In genomic region chr7:159091480-159092475, GRCh38 we compare ENCODE assay signal across 19 cellular contexts. TPM values are rescaled to one million over a fixed set of nuclear protein-coding genes. Genes with fewer than 3 reads are reported as not detected.
DNase-seq lines count a peak whose midpoint lies in the region; ATAC-seq and TF ChIP-seq lines count a peak whose summit lies in the region.
"Had no signal": no experiment of that assay in that cellular context is flagged by ENCODE, and none has a peak within 500 bp of the region (broad histone marks: within the 10 kb centered on the region; RNA-seq: fewer than 3 reads in every experiment).

No MANE protein-coding gene starts in this region.

- peaks cover 0 to 66% (median 38%) of the 10 kb centered on the region in 4 donors for H3K4me1 ChIP-seq in tibial artery
- H3K4me1 ChIP-seq: lower lobe of right lung had no signal

- H3K4me3 ChIP-seq in WERI-Rb-1 (ENCODE audit: low read depth, low read length) (no peak overlapping the region), tibial artery (peak overlapping the region in 1 of 2 donors; percentile 54)
- H3K4me3 ChIP-seq: cardiac muscle cell, lower lobe of right lung had no signal

- peak; percentile 11 for DNase-seq in activated T-cell treated with anti-CD3 and anti-CD28 coated beads, Interleukin-2, amount 50 U/mL, for 24 hours
- DNase-seq in activated T-cell treated with anti-CD3 and anti-CD28 coated beads, Interleukin-2, amount 50 U/mL, for 72 hours = no peak
- DNase-seq in WERI-Rb-1 (peak; percentile 11), left lobe of liver (ENCODE audit: low spot score) (peak; percentile 34), tibial artery (peak in 1 of 2 donors; percentile 63), NCI-H1417 treated with DMSO at 0.1 percent for 48 hours (lab: John Stamatoyannopoulos, UW) (no peak), NCI-H1092 (lab: John Stamatoyannopoulos, UW) (no peak)
- DNase-seq in activated naive CD8-positive, alpha-beta T cell treated with anti-CD3 and anti-CD28 coated beads, Interleukin-2, amount 50 U/mL, for 24 hours = no peak
- DNase-seq: activated CD4-positive, alpha-beta T cell treated with anti-CD3 and anti-CD28 coated beads for 1 hour; activated gamma-delta T cell; immature natural killer cell; lower lobe of right lung; NCI-H1694 treated with DMSO at 0.1 percent for 48 hours; NCI-H226 had no signal

- no peaks in the 10 kb centered on the region for H3K36me3 Mint-ChIP-seq in activated T-cell treated with anti-CD3 and anti-CD28 coated beads, Interleukin-2, amount 50 U/mL, for 24 hours (ENCODE audit: low read depth)
- no peaks in the 10 kb centered on the region for H3K36me3 Mint-ChIP-seq in activated T-cell treated with anti-CD3 and anti-CD28 coated beads, Interleukin-2, amount 50 U/mL, for 72 hours (ENCODE audit: insufficient read depth in 2 of 2)
- H3K36me3 Mint-ChIP-seq in activated naive CD8-positive, alpha-beta T cell treated with anti-CD3 and anti-CD28 coated beads, Interleukin-2, amount 50 U/mL, for 24 hours (ENCODE audit: low read depth) = no peaks in the 10 kb centered on the region
- H3K36me3 Mint-ChIP-seq: immature natural killer cell had no signal

- ATAC-seq in activated T-cell treated with anti-CD3 and anti-CD28 coated beads, Interleukin-2, amount 50 U/mL, for 72 hours (replicated peaks in 1 of 2) = no peak
- no peak for ATAC-seq in left lobe of liver
- ATAC-seq in activated naive CD8-positive, alpha-beta T cell treated with anti-CD3 and anti-CD28 coated beads, Interleukin-2, amount 50 U/mL, for 24 hours = no peak
- ATAC-seq: lower lobe of right lung had no signal

- intact Hi-C loops in tibial artery (cut with DNase I; ENCODE audit: low total_unique reads) = no loop called here

- no peaks in the 10 kb centered on the region for H3K4me1 Mint-ChIP-seq in activated T-cell treated with anti-CD3 and anti-CD28 coated beads, Interleukin-2, amount 50 U/mL, for 24 hours (ENCODE audit: low read depth)
- H3K4me1 Mint-ChIP-seq in activated T-cell treated with anti-CD3 and anti-CD28 coated beads, Interleukin-2, amount 50 U/mL, for 72 hours (ENCODE audit: low read depth) = no peaks in the 10 kb centered on the region
- no peaks in the 10 kb centered on the region for H3K4me1 Mint-ChIP-seq in activated naive CD8-positive, alpha-beta T cell treated with anti-CD3 and anti-CD28 coated beads, Interleukin-2, amount 50 U/mL, for 24 hours
- H3K4me1 Mint-ChIP-seq: immature natural killer cell had no signal

- H3K9me3 Mint-ChIP-seq in activated T-cell treated with anti-CD3 and anti-CD28 coated beads, Interleukin-2, amount 50 U/mL, for 24 hours = no peaks in the 10 kb centered on the region
- H3K9me3 Mint-ChIP-seq in activated T-cell treated with anti-CD3 and anti-CD28 coated beads, Interleukin-2, amount 50 U/mL, for 72 hours = no peaks in the 10 kb centered on the region
- H3K9me3 Mint-ChIP-seq in activated naive CD8-positive, alpha-beta T cell treated with anti-CD3 and anti-CD28 coated beads, Interleukin-2, amount 50 U/mL, for 24 hours = no peaks in the 10 kb centered on the region
- H3K9me3 Mint-ChIP-seq: immature natural killer cell had no signal

- H3K36me3 ChIP-seq in WERI-Rb-1 (no peaks in the 10 kb centered on the region), tibial artery (no peaks in the 10 kb centered on the region)
- H3K36me3 ChIP-seq: cardiac muscle cell, lower lobe of right lung, neutrophil had no signal

- H3K27ac ChIP-seq in WERI-Rb-1 (no peak overlapping the region), tibial artery (peak overlapping the region; percentile 93 to 94)
- H3K27ac ChIP-seq: cardiac muscle cell, lower lobe of right lung, neutrophil had no signal

- H3K27me3 Mint-ChIP-seq in activated T-cell treated with anti-CD3 and anti-CD28 coated beads, Interleukin-2, amount 50 U/mL, for 24 hours = no peaks in the 10 kb centered on the region
- H3K27me3 Mint-ChIP-seq in activated T-cell treated with anti-CD3 and anti-CD28 coated beads, Interleukin-2, amount 50 U/mL, for 72 hours (ENCODE audit: low read depth) = no peaks in the 10 kb centered on the region
- no peaks in the 10 kb centered on the region for H3K27me3 Mint-ChIP-seq in activated naive CD8-positive, alpha-beta T cell treated with anti-CD3 and anti-CD28 coated beads, Interleukin-2, amount 50 U/mL, for 24 hours

- H3K27ac Mint-ChIP-seq in activated T-cell treated with anti-CD3 and anti-CD28 coated beads, Interleukin-2, amount 50 U/mL, for 24 hours = no peak overlapping the region
- H3K27ac Mint-ChIP-seq in activated T-cell treated with anti-CD3 and anti-CD28 coated beads, Interleukin-2, amount 50 U/mL, for 72 hours = no peak overlapping the region
- H3K27ac Mint-ChIP-seq in activated naive CD8-positive, alpha-beta T cell treated with anti-CD3 and anti-CD28 coated beads, Interleukin-2, amount 50 U/mL, for 24 hours = no peak overlapping the region

- H3K4me3 Mint-ChIP-seq in activated T-cell treated with anti-CD3 and anti-CD28 coated beads, Interleukin-2, amount 50 U/mL, for 24 hours = no peak overlapping the region
- H3K4me3 Mint-ChIP-seq in activated T-cell treated with anti-CD3 and anti-CD28 coated beads, Interleukin-2, amount 50 U/mL, for 72 hours = no peak overlapping the region
- no peak overlapping the region for H3K4me3 Mint-ChIP-seq in activated naive CD8-positive, alpha-beta T cell treated with anti-CD3 and anti-CD28 coated beads, Interleukin-2, amount 50 U/mL, for 24 hours
- H3K4me3 Mint-ChIP-seq: immature natural killer cell had no signal

- H3K27me3 ChIP-seq in WERI-Rb-1 (ENCODE audit: insufficient read depth, low read depth, severe bottlenecking) (no peaks in the 10 kb centered on the region), tibial artery (no peaks in the 10 kb centered on the region)
- H3K27me3 ChIP-seq: cardiac muscle cell, neutrophil had no signal

- no peak for TF ChIP-seq CTCF in WERI-Rb-1 (IDR thresholded peaks at IDR 0.05; ENCODE audit: low read depth, low read length)
- no peak for TF ChIP-seq CTCF in tibial artery (IDR thresholded peaks at IDR 0.05)

- H3K9me3 ChIP-seq in WERI-Rb-1 (ENCODE audit: severe bottlenecking) (no peaks in the 10 kb centered on the region), tibial artery (no peaks in the 10 kb centered on the region)
- H3K9me3 ChIP-seq: lower lobe of right lung, neutrophil had no signal

RNA-seq across cellular contexts. Expression of gene VIPR2, which starts 52.9 kb away (rescaled TPM):
- 1 to 10 TPM in 1 of 2 donors, under 1 TPM in 1; 0.46 to 3.0 TPM for total RNA-seq in activated T-cell treated with anti-CD3 and anti-CD28 coated beads, Interleukin-2, amount 50 U/mL, for 72 hours
- total RNA-seq in left lobe of liver = 0.28 TPM
- total RNA-seq: dermis microvascular lymphatic vessel endothelial cell, fibroblast of villous mesenchyme, RPMI7951 had no signal

Comparison
In these comparisons a context has a peak if more than half of its experiments do, and no peak if none do; other contexts are left out.
1. DNase-seq: peak in activated T-cell treated with anti-CD3 and anti-CD28 coated beads, Interleukin-2, amount 50 U/mL, for 24 hours (single experiment), WERI-Rb-1 (single experiment) and left lobe of liver (single experiment); none in activated T-cell treated with anti-CD3 and anti-CD28 coated beads, Interleukin-2, amount 50 U/mL, for 72 hours (0 of 2), NCI-H1417 treated with DMSO at 0.1 percent for 48 hours (single experiment), NCI-H1092 (single experiment) and activated naive CD8-positive, alpha-beta T cell treated with anti-CD3 and anti-CD28 coated beads, Interleukin-2, amount 50 U/mL, for 24 hours (single experiment).